1 cellular context compared by ENCODE assay signal in the genomic region with DNA sequence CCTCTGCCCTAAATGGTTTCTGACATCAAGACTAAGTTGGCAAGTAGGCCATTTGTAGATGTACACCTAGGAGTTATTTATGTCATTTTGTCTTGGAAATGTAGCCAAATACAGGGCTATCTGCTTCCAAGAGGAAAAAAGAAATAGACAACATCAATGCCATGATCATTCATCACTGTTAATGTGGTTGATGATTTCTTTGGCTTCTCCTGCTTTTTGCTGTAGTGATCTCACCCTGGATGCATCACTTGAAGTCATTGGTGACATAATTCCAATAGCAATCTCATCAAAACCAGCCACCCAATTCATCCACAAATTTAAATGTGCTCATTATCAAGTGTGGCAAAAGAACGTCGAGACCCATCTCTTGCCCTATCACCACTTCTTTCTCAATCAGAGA.
TF ChIP-seq lines count a peak whose summit lies in the region.

No MANE protein-coding gene starts in this region.

TF ChIP-seq in IMR-90, 13 proteins besides CTCF, POLR2A, EP300 and RAD21:
- TF ChIP-seq RFX5 (IDR thresholded peaks at IDR 0.05; ENCODE audit: low read depth, low read length) (no peak), CHD1 (IDR thresholded peaks at IDR 0.05; ENCODE audit: low read depth, low read length) (no peak), CEBPB (IDR thresholded peaks at IDR 0.05; ENCODE audit: low read depth, low read length) (no peak), MXI1 (IDR thresholded peaks at IDR 0.05; ENCODE audit: borderline replicate concordance, low read depth, low read length) (no peak), RCOR1 (IDR thresholded peaks at IDR 0.05; ENCODE audit: insufficient replicate concordance, low read length) (no peak), BHLHE40 (IDR thresholded peaks at IDR 0.05; ENCODE audit: low read depth, low read length) (no peak), FOS (IDR thresholded peaks at IDR 0.05; ENCODE audit: low read depth, low read length) (no peak), MAFK (IDR thresholded peaks at IDR 0.05; ENCODE audit: low read depth, low read length) (no peak), NFE2L2 (IDR thresholded peaks at IDR 0.05; ENCODE audit: low read depth, low read length) (no peak), USF2 (IDR thresholded peaks at IDR 0.05; ENCODE audit: low read depth, low read length) (no peak), SMC3 (IDR thresholded peaks at IDR 0.05; ENCODE audit: low read depth, low read length) (no peak), MAZ (IDR thresholded peaks at IDR 0.05; ENCODE audit: borderline replicate concordance, low read depth, low read length) (no peak)
- TF ChIP-seq, protein P1, sequence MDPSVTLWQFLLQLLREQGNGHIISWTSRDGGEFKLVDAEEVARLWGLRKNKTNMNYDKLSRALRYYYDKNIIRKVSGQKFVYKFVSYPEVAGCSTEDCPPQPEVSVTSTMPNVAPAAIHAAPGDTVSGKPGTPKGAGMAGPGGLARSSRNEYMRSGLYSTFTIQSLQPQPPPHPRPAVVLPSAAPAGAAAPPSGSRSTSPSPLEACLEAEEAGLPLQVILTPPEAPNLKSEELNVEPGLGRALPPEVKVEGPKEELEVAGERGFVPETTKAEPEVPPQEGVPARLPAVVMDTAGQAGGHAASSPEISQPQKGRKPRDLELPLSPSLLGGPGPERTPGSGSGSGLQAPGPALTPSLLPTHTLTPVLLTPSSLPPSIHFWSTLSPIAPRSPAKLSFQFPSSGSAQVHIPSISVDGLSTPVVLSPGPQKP (IDR thresholded peaks at IDR 0.05; ENCODE audit: borderline replicate concordance, low read depth, low read length) = no peak
